32 cellular contexts compared by ENCODE assay signal in genomic region chr1:159832309-159832708, GRCh38. TPM values are rescaled to one million over a fixed set of nuclear protein-coding genes. Genes with fewer than 3 reads are reported as not detected.
"Had no signal": no experiment of that assay in that cellular context is flagged by ENCODE, and none has a peak within 500 bp of the region (broad histone marks: within the 10 kb centered on the region; RNA-seq: fewer than 3 reads in every experiment).

No MANE protein-coding gene starts in this region.

- H3K36me3 ChIP-seq: brain microvascular endothelial cell had no signal

- H3K9me3 ChIP-seq: ascending aorta, esophagus muscularis mucosa, gastrocnemius medialis, heart left ventricle had no signal

- H3K27ac ChIP-seq: ascending aorta, brain microvascular endothelial cell, coronary artery, esophagus muscularis mucosa, foreskin keratinocyte, gastrocnemius medialis, heart left ventricle had no signal

- ATAC-seq: activated CD4-positive, alpha-beta T cell treated with anti-CD3 and anti-CD28 coated beads for 36 hours; activated CD8-positive, alpha-beta memory T cell treated with anti-CD3 and anti-CD28 coated beads, Interleukin-2, amount 10 ng/mL, durations not matched to agents 7 days and 5 days; activated CD8-positive, alpha-beta T cell treated with anti-CD3 and anti-CD28 coated beads, Interleukin-2, amount 10 ng/mL, durations not matched to agents 7 days and 5 days; activated naive CD4-positive, alpha-beta T cell treated with anti-CD3 and anti-CD28 coated beads, Interleukin-2, amount 50 U/mL, for 72 hours; activated T-cell treated with anti-CD3 and anti-CD28 coated beads, Interleukin-2, amount 50 U/mL, for 72 hours; effector memory CD8-positive, alpha-beta T cell; foreskin keratinocyte; gastrocnemius medialis; heart left ventricle had no signal

- H3K27me3 ChIP-seq: ascending aorta, brain microvascular endothelial cell, esophagus muscularis mucosa, foreskin keratinocyte, gastrocnemius medialis, heart left ventricle had no signal

- H3K4me1 ChIP-seq: ascending aorta, foreskin keratinocyte had no signal

- H3K4me3 ChIP-seq: ascending aorta, coronary artery, esophagus muscularis mucosa, gastrocnemius medialis, heart left ventricle had no signal

- DNase-seq: activated CD4-positive, alpha-beta memory T cell treated with anti-CD3 and anti-CD28 coated beads for 36 hours; activated CD4-positive, alpha-beta T cell treated with anti-CD3 and anti-CD28 coated beads for 36 hours; activated CD4-positive, alpha-beta T cell treated with anti-CD3 and anti-CD28 coated beads, Interleukin-2, amount 10 ng/mL, durations not matched to agents 24 days and 14 days; activated CD4-positive, CD25-positive, alpha-beta regulatory T cell; activated CD4-positive, CD25-positive, alpha-beta regulatory T cell treated with anti-CD3 and anti-CD28 coated beads, Interleukin-2, amount 50 U/mL, for 72 hours; activated CD8-positive, alpha-beta memory T cell treated with anti-CD3 and anti-CD28 coated beads, Interleukin-2, amount 10 ng/mL, durations not matched to agents 7 days and 5 days; activated CD8-positive, alpha-beta memory T cell treated with anti-CD3 and anti-CD28 coated beads, Interleukin-2, amount 50 U/mL, for 4 hours; activated CD8-positive, alpha-beta T cell treated with anti-CD3 and anti-CD28 coated beads, Interleukin-2, amount 10 ng/mL, durations not matched to agents 7 days and 5 days; activated gamma-delta T cell; activated naive CD4-positive, alpha-beta T cell; activated naive CD4-positive, alpha-beta T cell treated with anti-CD3 and anti-CD28 coated beads, Interleukin-2, amount 10 ng/mL, durations not matched to agents 7 days and 5 days; activated naive CD8-positive, alpha-beta T cell treated with anti-CD3 and anti-CD28 coated beads, Interleukin-2, amount 10 ng/mL, durations not matched to agents 7 days and 5 days; activated T-cell treated with anti-CD3 and anti-CD28 coated beads, Interleukin-2, amount 50 U/mL, for 1 hour; activated T-cell treated with anti-CD3 and anti-CD28 coated beads, Interleukin-2, amount 50 U/mL, for 72 hours; brain microvascular endothelial cell; dermis blood vessel endothelial cell; effector CD4-positive, alpha-beta T cell; effector memory CD8-positive, alpha-beta T cell; erythroblast; foreskin keratinocyte; gastrocnemius medialis; glutamatergic neuron; heart left ventricle; T-helper 2 cell had no signal

RNA-seq across cellular contexts. Expression of gene SLAMF8, which starts 5.6 kb away (rescaled TPM):
- total RNA-seq: bronchial epithelial cell, cerebellum, dermis blood vessel endothelial cell, foreskin keratinocyte had no signal
- polyA plus RNA-seq: foreskin keratinocyte had no signal

RNA-seq across cellular contexts. Expression of gene VSIG8, which starts 30.1 kb away (rescaled TPM):
- total RNA-seq: activated CD4-positive, alpha-beta memory T cell treated with anti-CD3 and anti-CD28 coated beads for 36 hours; activated CD4-positive, alpha-beta T cell treated with anti-CD3 and anti-CD28 coated beads, Interleukin-2, amount 10 ng/mL, durations not matched to agents 24 days and 14 days; activated CD8-positive, alpha-beta memory T cell treated with anti-CD3 and anti-CD28 coated beads for 36 hours; activated CD8-positive, alpha-beta memory T cell treated with anti-CD3 and anti-CD28 coated beads, Interleukin-2, amount 10 ng/mL, durations not matched to agents 7 days and 5 days; activated CD8-positive, alpha-beta T cell treated with anti-CD3 and anti-CD28 coated beads, Interleukin-2, amount 10 ng/mL, durations not matched to agents 7 days and 5 days; activated naive CD8-positive, alpha-beta T cell treated with anti-CD3 and anti-CD28 coated beads, Interleukin-2, amount 10 ng/mL, durations not matched to agents 7 days and 5 days; activated T-cell treated with anti-CD3 and anti-CD28 coated beads, Interleukin-2, amount 50 U/mL, for 72 hours; ascending aorta; bronchial epithelial cell; cardiac septum; dermis blood vessel endothelial cell; esophagus muscularis mucosa; gastrocnemius medialis; heart left ventricle had no signal

RNA-seq across cellular contexts. Expression of gene FCRL6, which starts 30.1 kb away (rescaled TPM):
- total RNA-seq: activated CD4-positive, alpha-beta memory T cell treated with anti-CD3 and anti-CD28 coated beads for 36 hours; activated CD4-positive, alpha-beta T cell treated with anti-CD3 and anti-CD28 coated beads for 36 hours; activated CD4-positive, alpha-beta T cell treated with anti-CD3 and anti-CD28 coated beads, Interleukin-2, amount 10 ng/mL, durations not matched to agents 24 days and 14 days; activated naive CD4-positive, alpha-beta T cell treated with anti-CD3 and anti-CD28 coated beads, Interleukin-2, amount 50 U/mL, for 72 hours; ascending aorta; bronchial epithelial cell; cerebellum; dermis blood vessel endothelial cell; foreskin keratinocyte; gastrocnemius medialis had no signal
- polyA plus RNA-seq: foreskin keratinocyte, heart left ventricle had no signal
